In genomic region chr2:184599054-184599874, GRCh38 we compare ENCODE assay signal across 1 cellular context.
TF ChIP-seq lines count a peak whose summit lies in the region.

No MANE protein-coding gene starts in this region.

TF ChIP-seq in A549, 52 proteins besides CTCF, POLR2A, EP300 and RAD21 (continued from another document):
- TF ChIP-seq MAFK (IDR thresholded peaks at IDR 0.05; ENCODE audit: partially characterized antibody), result no peak
- no peak for TF ChIP-seq RARB (CRISPR knock-in tag; IDR thresholded peaks at IDR 0.05)
- TF ChIP-seq CEBPB (IDR thresholded peaks at IDR 0.05), result no peak
- no peak for TF ChIP-seq BHLHE40 (IDR thresholded peaks at IDR 0.05; ENCODE audit: low read depth, low read length)
- TF ChIP-seq HOXA7 (CRISPR knock-in tag; IDR thresholded peaks at IDR 0.05), result no peak
- no peak for TF ChIP-seq PHF8 (IDR thresholded peaks at IDR 0.05; ENCODE audit: borderline replicate concordance, low read depth)
- no peak for TF ChIP-seq JUN (IDR thresholded peaks at IDR 0.05)
